ENCODE assay signal across 8 cellular contexts in the genomic region with DNA sequence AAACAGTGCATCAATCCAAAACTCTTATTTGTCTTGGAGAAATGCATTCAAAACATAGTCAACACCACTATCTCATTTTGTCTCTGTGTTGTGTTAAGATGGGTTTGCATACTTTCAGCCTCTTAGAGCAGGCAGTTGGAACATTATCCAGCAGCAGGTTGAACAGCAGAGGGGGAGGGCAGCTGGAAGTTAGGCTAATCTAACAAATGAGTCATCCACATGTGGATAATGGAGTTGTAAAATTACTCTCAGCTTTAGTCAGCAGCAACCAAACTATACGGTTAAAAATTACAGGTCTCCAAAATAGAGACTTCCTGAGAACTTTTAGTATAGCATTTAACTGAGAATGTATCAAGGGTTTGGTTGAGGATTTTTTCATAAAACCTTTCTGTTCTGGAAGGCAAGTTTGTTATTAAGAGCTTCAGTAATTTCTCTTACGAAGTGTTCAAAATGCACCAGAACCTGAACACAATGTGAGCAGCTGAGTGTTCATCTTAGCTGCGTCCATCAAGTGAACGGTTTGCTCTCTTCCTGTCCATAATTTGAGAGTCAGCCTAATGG. TPM values are rescaled to one million over a fixed set of nuclear protein-coding genes. Genes with fewer than 3 reads are reported as not detected.
DNase-seq lines count a peak whose midpoint lies in the region; ATAC-seq and TF ChIP-seq lines count a peak whose summit lies in the region.

No MANE protein-coding gene starts in this region.

- H3K9me3 ChIP-seq in A673 (ENCODE audit: low read depth, low read length, poor library complexity, severe bottlenecking) (no peaks in the 10 kb centered on the region), HAP-1 (no peaks in the 10 kb centered on the region), SJCRH30 (replicated peaks) (no peaks in the 10 kb centered on the region), transverse colon (no peaks in the 10 kb centered on the region)

- in situ Hi-C loops in HAP-1 (cut with MboI; ENCODE audit: low sequenced_read_pairs) (no loop called here), transverse colon (cut with MboI; ENCODE audit: low pct_ligation_motif_present in 1 of 4, low pct_unique_long_range_greater_than_20kb in 1 of 4, low sequenced_read_pairs in 3 of 4) (no loop called here)

- no TSS peak for BruUV-seq in A673 (replicated peaks; lab: Mats Ljungman, UMichigan)

- H3K4me1 ChIP-seq in A673 (ENCODE audit: insufficient read depth, low read length, poor library complexity, severe bottlenecking) (peaks cover 50% of the 10 kb centered on the region), HAP-1 (peaks cover 6% of the 10 kb centered on the region; the same call in 1 of the 2 replicates), SJCRH30 (peaks cover 28% of the 10 kb centered on the region), transverse colon (peaks cover 7 to 75% (median 56%) of the 10 kb centered on the region in 4 donors)

- intact Hi-C loops in A673 (cut with micrococcal nuclease; ENCODE audit: unreplicated experiment), result no loop called here
- intact Hi-C loops in transverse colon (cut with DNase I; ENCODE audit: low total_unique reads), result no loop called here

- 19 to 41% methylated on average over 4 of the region's 4 CpGs for WGBS in transverse colon (ENCODE audit: low coverage in 1 of 2), 2 donors

- CTCF ChIA-PET in A673 (lab: Charles Lee), result no interaction called here

- no peak for TF ChIP-seq POLR2A in transverse colon (IDR thresholded peaks at IDR 0.05)

- H3K4me3 ChIP-seq in A673 (ENCODE audit: low read depth, low read length, poor library complexity, severe bottlenecking), result no peak overlapping the region
- no peak overlapping the region for H3K4me3 ChIP-seq in HAP-1
- H3K4me3 ChIP-seq in SJCRH30, result no peak overlapping the region
- no peak overlapping the region for H3K4me3 ChIP-seq in transverse colon

- H3K36me3 ChIP-seq in A673 (ENCODE audit: insufficient read depth, low read length, poor library complexity, severe bottlenecking) (no peaks in the 10 kb centered on the region), HAP-1 (replicated peaks) (no peaks in the 10 kb centered on the region), SJCRH30 (no peaks in the 10 kb centered on the region), transverse colon (no peaks in the 10 kb centered on the region)

- DNase-seq in A673 (ENCODE audit: low spot score) (peak; percentile 84), HAP-1 (ENCODE audit: low spot score in 2 of 2) (peak; percentile 21 to 25), SJCRH30 (peak; percentile 63 to 78), glomerular endothelial cell (ENCODE audit: extremely low read depth, low read depth, low spot score) (peak; percentile 39), transverse colon (peak; percentile 61), SHP77 (lab: John Stamatoyannopoulos, UW) (no peak)

- no peaks in the 10 kb centered on the region for H3K27me3 ChIP-seq in A673 (replicated peaks; ENCODE audit: insufficient read depth, low read depth, low read length, poor library complexity)
- H3K27me3 ChIP-seq in HAP-1 (ENCODE audit: low read depth), result no peaks in the 10 kb centered on the region
- H3K27me3 ChIP-seq in SJCRH30, result no peaks in the 10 kb centered on the region
- H3K27me3 ChIP-seq in transverse colon, result no peaks in the 10 kb centered on the region

- POLR2A ChIA-PET in A673 (lab: Charles Lee; ENCODE audit: low non-redundant PET), result no interaction called here

- ATAC-seq in GM21360 (IDR thresholded peaks at IDR 0.05; ENCODE audit: unreplicated experiment), result no peak
- ATAC-seq in GM21526 (IDR thresholded peaks at IDR 0.05; ENCODE audit: low FRiP score, unreplicated experiment), result no peak

- peak overlapping the region; percentile 2 for H3K27ac ChIP-seq in A673 (ENCODE audit: low read depth, low read length, poor library complexity, severe bottlenecking)
- peak overlapping the region; percentile 53 for H3K27ac ChIP-seq in SJCRH30
- peak overlapping the region; percentile 58 to 82 (median 70) for H3K27ac ChIP-seq in transverse colon

- TF ChIP-seq CTCF in A673 (conservative IDR thresholded peaks at IDR 0.05; ENCODE audit: low read depth, low read length), result no peak
- no peak for TF ChIP-seq CTCF in transverse colon (IDR thresholded peaks at IDR 0.05)

- TF ChIP-seq EP300 in transverse colon (IDR thresholded peaks at IDR 0.05; ENCODE audit: low read depth), result no peak

RNA-seq across cellular contexts. Expression of a gene that starts 46.3 kb away (rescaled TPM):
- total RNA-seq in A673 (2021) (15.7 and 16.3 TPM in 2 replicates), glomerular endothelial cell (18.4 and 19.9 TPM in 2 replicates), transverse colon (10 to 100 TPM; 16.1 to 49.7 (median 31.7) TPM)
- total RNA-seq in SJCRH30 (2014; rRNA removed; shearing (Covaris generic)), result 24.7 and 25.6 TPM in 2 replicates

Comparison
In these comparisons a context has a peak if more than half of its experiments do, and no peak if none do; other contexts are left out.
1. DNase-seq: peak in A673 (single experiment), HAP-1 (2 of 2), SJCRH30 (2 of 2), glomerular endothelial cell (single experiment) and transverse colon (single experiment); none in SHP77 (0 of 2).
2. H3K27ac ChIP-seq: peak in every context shown above with its lines; median percentile 70 in transverse colon; 53 in SJCRH30; 2 in A673.